In the genomic region with DNA sequence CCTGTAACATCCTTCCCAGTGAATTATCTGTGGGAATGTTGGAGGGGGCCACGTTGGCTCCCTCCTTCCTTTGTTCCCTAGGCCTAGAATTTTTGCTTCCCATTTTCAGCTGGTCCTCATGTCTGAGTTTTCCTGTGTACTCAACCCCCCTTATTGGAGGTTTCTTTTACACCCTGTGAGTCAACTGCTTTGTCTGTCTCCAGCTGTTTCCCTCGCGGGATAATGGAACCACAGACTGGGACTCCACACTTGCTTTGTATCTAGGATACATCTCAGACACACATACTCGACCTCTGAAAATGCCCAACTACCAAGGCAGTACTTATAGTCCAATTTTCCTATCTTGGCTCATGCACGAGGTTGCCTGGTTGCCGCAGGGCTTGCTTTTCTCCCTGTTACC, we compare ENCODE assay signal across 29 cellular contexts.
"Had no signal": no experiment of that assay in that cellular context is flagged by ENCODE, and none has a peak within 500 bp of the region (broad histone marks: within the 10 kb centered on the region; RNA-seq: fewer than 3 reads in every experiment).

No MANE protein-coding gene starts in this region.

- H3K27ac Mint-ChIP-seq: dendritic cell treated with granulocyte-macrophage colony-stimulating factor and Interleukin-4, amounts not matched to agents 40 ng/mL and 50 ng/mL, for 4 days; endodermal cell; memory B cell; naive thymus-derived CD4-positive, alpha-beta T cell; nephron; stimulated activated memory B cell treated with anti-CD40 and anti-IgM and Interleukin-4, amounts not matched to agents 10 μg/mL and 1 μg/mL and 100 μg/mL, for 72 hours; type B pancreatic cell had no signal

- H3K27me3 Mint-ChIP-seq: dendritic cell treated with granulocyte-macrophage colony-stimulating factor and Interleukin-4, amounts not matched to agents 40 ng/mL and 50 ng/mL, for 4 days; memory B cell; naive thymus-derived CD4-positive, alpha-beta T cell; stimulated activated memory B cell treated with anti-CD40 and anti-IgM and Interleukin-4, amounts not matched to agents 10 μg/mL and 1 μg/mL and 100 μg/mL, for 72 hours; type B pancreatic cell had no signal

- H3K36me3 ChIP-seq: colonic mucosa, gastrocnemius medialis, ovary, sigmoid colon, spleen, tibial artery had no signal

- H3K9me3 ChIP-seq: colonic mucosa, gastrocnemius medialis, ovary, psoas muscle, sigmoid colon, testis, tibial artery had no signal

- FAIRE-seq: kidney had no signal

- H3K4me1 ChIP-seq: colonic mucosa, gastrocnemius medialis, psoas muscle, sigmoid colon, spleen, testis, tibial artery had no signal

- H3K4me2 ChIP-seq: hepatocyte had no signal

- H3K9me3 Mint-ChIP-seq: type B pancreatic cell had no signal

- H3K27me3 ChIP-seq: colonic mucosa, gastrocnemius medialis, hepatocyte, ovary, sigmoid colon, spleen, testis, tibial artery had no signal

- ATAC-seq: esophagus mucosa; gastrocnemius medialis; left lobe of liver; naive thymus-derived CD4-positive, alpha-beta T cell; psoas muscle; stimulated activated memory B cell treated with anti-CD40 and anti-IgM and Interleukin-4, amounts not matched to agents 10 μg/mL and 1 μg/mL and 100 μg/mL, for 72 hours; stimulated activated naive CD8-positive, alpha-beta T cell treated with anti-CD3 and anti-CD28 coated beads, Interleukin-15, Interleukin-2, amounts not matched to agents 100 U/mL and 50 U/mL, for 24 hours had no signal

- H3K4me3 ChIP-seq: colonic mucosa, gastrocnemius medialis, hepatocyte, lung, ovary, psoas muscle, sigmoid colon, skin epidermis, spleen, testis, tibial artery had no signal

- H3K4me1 Mint-ChIP-seq: memory B cell; naive thymus-derived CD4-positive, alpha-beta T cell; nephron; stimulated activated memory B cell treated with anti-CD40 and anti-IgM and Interleukin-4, amounts not matched to agents 10 μg/mL and 1 μg/mL and 100 μg/mL, for 72 hours had no signal

- DNase-seq: colonic mucosa; effector CD8-positive, alpha-beta T cell; endodermal cell; foreskin fibroblast; gastrocnemius medialis; head of caudate nucleus; kidney; naive thymus-derived CD4-positive, alpha-beta T cell; occipital lobe; ovary; psoas muscle; sigmoid colon; spleen; stimulated activated CD4-positive, alpha-beta T cell treated with anti-CD3 and anti-CD28 coated beads, Interleukin-4, amount 100 ng/mL, for 4 hours; stimulated activated naive CD8-positive, alpha-beta T cell treated with anti-CD3 and anti-CD28 coated beads, Interleukin-15, Interleukin-2, amounts not matched to agents 100 U/mL and 50 U/mL, for 24 hours; substantia nigra; testis; tibial artery had no signal

- H3K79me2 ChIP-seq: hepatocyte had no signal

- H3K27ac ChIP-seq: colonic mucosa, epithelial cell of prostate, gastrocnemius medialis, hepatocyte, ovary, psoas muscle, sigmoid colon, skin epidermis, spleen, testis, tibial artery had no signal

- H3K4me3 Mint-ChIP-seq: dendritic cell treated with granulocyte-macrophage colony-stimulating factor and Interleukin-4, amounts not matched to agents 40 ng/mL and 50 ng/mL, for 4 days; endodermal cell; memory B cell; naive thymus-derived CD4-positive, alpha-beta T cell; nephron; stimulated activated memory B cell treated with anti-CD40 and anti-IgM and Interleukin-4, amounts not matched to agents 10 μg/mL and 1 μg/mL and 100 μg/mL, for 72 hours; type B pancreatic cell had no signal

- H3K36me3 Mint-ChIP-seq: memory B cell; naive thymus-derived CD4-positive, alpha-beta T cell; stimulated activated memory B cell treated with anti-CD40 and anti-IgM and Interleukin-4, amounts not matched to agents 10 μg/mL and 1 μg/mL and 100 μg/mL, for 72 hours; type B pancreatic cell had no signal

- H2AFZ ChIP-seq: hepatocyte had no signal
